21 cellular contexts compared by ENCODE assay signal in the genomic region with DNA sequence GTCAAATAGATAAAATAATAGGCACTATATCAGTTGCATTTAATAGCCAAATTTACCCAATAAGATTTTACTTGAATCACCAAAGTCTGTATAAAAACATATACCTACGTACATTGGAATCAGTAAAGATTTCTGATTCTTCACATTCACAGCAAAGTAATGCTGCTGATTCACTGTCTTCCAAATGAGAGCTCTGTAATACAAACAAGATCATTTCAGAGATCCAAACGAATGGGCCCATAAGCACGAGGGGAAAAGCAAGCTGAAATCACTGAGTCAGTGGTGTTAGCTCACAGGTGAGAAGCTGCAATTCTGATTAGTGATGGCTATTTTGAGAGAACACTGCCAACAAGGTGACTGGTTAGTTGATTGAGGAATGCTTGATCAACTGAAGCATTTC.
A peak's percentile ranks its signal among the peaks of the same experiment; 100 is the strongest.
DNase-seq lines count a peak whose midpoint lies in the region; ATAC-seq and TF ChIP-seq lines count a peak whose summit lies in the region.
"Had no signal": no experiment of that assay in that cellular context is flagged by ENCODE, and none has a peak within 500 bp of the region (broad histone marks: within the 10 kb centered on the region; RNA-seq: fewer than 3 reads in every experiment).

No MANE protein-coding gene starts in this region.

- no peaks in the 10 kb centered on the region for H3K36me3 ChIP-seq in cardiac muscle cell
- H3K36me3 ChIP-seq in mesenchymal stem cell (ENCODE audit: control insufficient read depth in 1 of 2, insufficient read depth in 2 of 2, low read depth in 1 of 2, low read length in 2 of 2), result peaks cover 3 to 5% of the 10 kb centered on the region in 2 experiments

- peak overlapping the region; percentile 98 for H3K27ac ChIP-seq in cardiac muscle cell
- no peak overlapping the region for H3K27ac ChIP-seq in mesenchymal stem cell (ENCODE audit: low read length, poor library complexity, severe bottlenecking)
- H3K27ac ChIP-seq: 22Rv1, C4-2B had no signal

- no peak overlapping the region for H3K18ac ChIP-seq in mesenchymal stem cell (ENCODE audit: low read depth in 1 of 2, low read length in 2 of 2)

- peak overlapping the region; percentile 32 for H4K8ac ChIP-seq in mesenchymal stem cell (ENCODE audit: low read length)

- H3K9ac ChIP-seq in mesenchymal stem cell (ENCODE audit: low read length), result no peak overlapping the region

- no peaks in the 10 kb centered on the region for H3K27me3 ChIP-seq in cardiac muscle cell
- no peaks in the 10 kb centered on the region for H3K27me3 ChIP-seq in mesenchymal stem cell (ENCODE audit: control insufficient read depth in 1 of 2, insufficient read depth in 1 of 2, low read length in 2 of 2)

- no peak overlapping the region for H3K4me3 ChIP-seq in cardiac muscle cell
- H3K4me3 ChIP-seq in astrocyte of the spinal cord (ENCODE audit: low read depth, low read length), result no peak overlapping the region
- H3K4me3 ChIP-seq in mesenchymal stem cell (ENCODE audit: insufficient read depth in 1 of 2, low read depth in 1 of 2, low read length in 2 of 2), result no peak overlapping the region

- H2BK120ac ChIP-seq in mesenchymal stem cell (ENCODE audit: low read depth, low read length), result no peak overlapping the region

- no peak overlapping the region for H2BK15ac ChIP-seq in mesenchymal stem cell (ENCODE audit: low read depth, poor library complexity, severe bottlenecking)

- DNase-seq in cardiac muscle cell (ENCODE audit: low read depth in 1 of 2, low spot score in 1 of 2), result no peak
- DNase-seq in left ventricle myocardium superior, result no peak
- peak; percentile 20 for DNase-seq in astrocyte of the spinal cord (ENCODE audit: low read depth, low spot score)
- no peak for DNase-seq in mesenchymal stem cell
- DNase-seq in GM19240 (ENCODE audit: insufficient read length, low spot score), result no peak
- DNase-seq in COR-L47 (lab: John Stamatoyannopoulos, UW), result no peak
- no peak for DNase-seq in NK-92 (lab: John Stamatoyannopoulos, UW; ENCODE audit: unreplicated experiment)
- no peak for DNase-seq in DMS153 (lab: John Stamatoyannopoulos, UW)
- DNase-seq: ACHN, DMS 273 treated with DMSO at 0.1 percent for 48 hours, DND-41, Kasumi-1, NCI-H1694 treated with DMSO at 0.1 percent for 48 hours, NCI-H2081 treated with DMSO at 0.1 percent for 48 hours, NCI-H2171 treated with DMSO at 0.1 percent for 48 hours, NCI-H446, NCI-H526, OCI-M1 had no signal

- H2BK5ac ChIP-seq in mesenchymal stem cell (ENCODE audit: low read depth, low read length, poor library complexity, severe bottlenecking), result no peak overlapping the region

- in situ Hi-C loops in astrocyte of the spinal cord (cut with HindIII; ENCODE audit: low sequenced_read_pairs), result no loop called here

- H3K4me1 ChIP-seq in cardiac muscle cell (ENCODE audit: low read depth) (peaks cover 57% of the 10 kb centered on the region), mesenchymal stem cell (ENCODE audit: control insufficient read depth, insufficient read depth, low read depth, low read length) (peaks cover 5% of the 10 kb centered on the region)

- ATAC-seq in left ventricle myocardium superior, result no peak
- ATAC-seq: Right ventricle myocardium inferior had no signal

- 77% methylated on average over 3 of the region's 3 CpGs for WGBS in mesenchymal stem cell

- no peak overlapping the region for H2BK12ac ChIP-seq in mesenchymal stem cell (ENCODE audit: low read length in 2 of 2)

- H2AFZ ChIP-seq in mesenchymal stem cell (ENCODE audit: low read depth, low read length), result no peak overlapping the region

- no peak overlapping the region for H3K4ac ChIP-seq in mesenchymal stem cell (ENCODE audit: low read depth in 1 of 2, low read length in 2 of 2)

- no peak overlapping the region for H3K4me2 ChIP-seq in mesenchymal stem cell (ENCODE audit: low read length, poor library complexity, severe bottlenecking)

- no peak for TF ChIP-seq CTCF in cardiac muscle cell (IDR thresholded peaks at IDR 0.05; ENCODE audit: low read depth, low read length)
- TF ChIP-seq CTCF in astrocyte of the spinal cord (IDR thresholded peaks at IDR 0.05; ENCODE audit: low read depth, low read length), result no peak

- H3K9me3 ChIP-seq in cardiac muscle cell (ENCODE audit: low read depth), result no peaks in the 10 kb centered on the region
- H3K9me3 ChIP-seq in mesenchymal stem cell (ENCODE audit: control insufficient read depth, low read length), result no peaks in the 10 kb centered on the region

- H4K91ac ChIP-seq in mesenchymal stem cell (ENCODE audit: low read length), result no peak overlapping the region

- peaks cover 25% of the 10 kb centered on the region for H3K79me1 ChIP-seq in mesenchymal stem cell (replicated peaks; ENCODE audit: low read length, poor library complexity, severe bottlenecking)

- no peak overlapping the region for H3K23ac ChIP-seq in mesenchymal stem cell (ENCODE audit: low read length in 2 of 2)

- intact Hi-C loops in left ventricle myocardium superior (cut with micrococcal nuclease), result no loop called here

- H2AK5ac ChIP-seq in mesenchymal stem cell (ENCODE audit: low read length, severe bottlenecking), result no peak overlapping the region

- H3K14ac ChIP-seq in mesenchymal stem cell (ENCODE audit: low read length in 2 of 2), result no peak overlapping the region
